In the genomic region with DNA sequence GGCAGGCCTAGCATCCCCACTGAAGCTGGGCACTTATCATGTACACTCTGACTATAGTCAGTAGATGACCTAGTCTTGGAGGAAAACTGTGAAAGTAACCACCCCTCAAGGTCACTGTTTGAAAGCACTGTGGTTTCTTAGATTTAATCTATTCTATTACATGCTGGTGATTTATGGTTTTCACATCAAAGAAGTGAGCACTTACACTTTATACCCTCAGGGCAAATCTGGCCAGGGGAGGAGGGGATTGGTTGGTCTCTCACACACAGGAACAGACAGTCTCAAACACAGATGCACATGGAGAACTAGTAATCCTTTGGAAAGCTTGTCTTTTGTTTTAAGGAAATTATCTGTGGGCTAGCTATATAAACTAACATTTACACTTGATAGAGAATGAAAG, we compare ENCODE assay signal across 2 cellular contexts.
TF ChIP-seq lines count a peak whose summit lies in the region.

No MANE protein-coding gene starts in this region.

TF ChIP-seq in SK-N-SH, 30 proteins besides CTCF, POLR2A, EP300 and RAD21 (continued from another document):
- TF ChIP-seq, protein P1, sequence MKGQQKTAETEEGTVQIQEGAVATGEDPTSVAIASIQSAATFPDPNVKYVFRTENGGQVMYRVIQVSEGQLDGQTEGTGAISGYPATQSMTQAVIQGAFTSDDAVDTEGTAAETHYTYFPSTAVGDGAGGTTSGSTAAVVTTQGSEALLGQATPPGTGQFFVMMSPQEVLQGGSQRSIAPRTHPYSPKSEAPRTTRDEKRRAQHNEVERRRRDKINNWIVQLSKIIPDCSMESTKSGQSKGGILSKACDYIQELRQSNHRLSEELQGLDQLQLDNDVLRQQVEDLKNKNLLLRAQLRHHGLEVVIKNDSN (IDR thresholded peaks at IDR 0.05; ENCODE audit: borderline replicate concordance, low read depth) = no peak
- no peak for TF ChIP-seq ELF1 (IDR thresholded peaks at IDR 0.05)
- no peak for TF ChIP-seq YY1 (IDR thresholded peaks at IDR 0.05; ENCODE audit: low read depth)
- no peak for TF ChIP-seq FOSL2 (IDR thresholded peaks at IDR 0.05; ENCODE audit: borderline replicate concordance, low read depth)
- TF ChIP-seq, protein P2, sequence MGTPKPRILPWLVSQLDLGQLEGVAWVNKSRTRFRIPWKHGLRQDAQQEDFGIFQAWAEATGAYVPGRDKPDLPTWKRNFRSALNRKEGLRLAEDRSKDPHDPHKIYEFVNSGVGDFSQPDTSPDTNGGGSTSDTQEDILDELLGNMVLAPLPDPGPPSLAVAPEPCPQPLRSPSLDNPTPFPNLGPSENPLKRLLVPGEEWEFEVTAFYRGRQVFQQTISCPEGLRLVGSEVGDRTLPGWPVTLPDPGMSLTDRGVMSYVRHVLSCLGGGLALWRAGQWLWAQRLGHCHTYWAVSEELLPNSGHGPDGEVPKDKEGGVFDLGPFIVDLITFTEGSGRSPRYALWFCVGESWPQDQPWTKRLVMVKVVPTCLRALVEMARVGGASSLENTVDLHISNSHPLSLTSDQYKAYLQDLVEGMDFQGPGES (IDR thresholded peaks at IDR 0.05; ENCODE audit: low read depth, low read length) = no peak
- no peak for TF ChIP-seq GATA2 (CRISPR knock-in tag; IDR thresholded peaks at IDR 0.05)
- TF ChIP-seq RCOR1 (IDR thresholded peaks at IDR 0.05; ENCODE audit: low read length) = no peak
- TF ChIP-seq NFIC (IDR thresholded peaks at IDR 0.05; ENCODE audit: borderline replicate concordance) = no peak
- TF ChIP-seq NRF1 (IDR thresholded peaks at IDR 0.05; ENCODE audit: low read depth, low read length) = no peak
- TF ChIP-seq CHD2 (IDR thresholded peaks at IDR 0.05; ENCODE audit: low read length, partially characterized antibody) = no peak
- TF ChIP-seq MEF2A (IDR thresholded peaks at IDR 0.05; ENCODE audit: borderline replicate concordance, low read depth) = no peak

TF ChIP-seq in SK-N-SH treated with all-trans-retinoic acid at 6 μM for 48 hours, 23 proteins besides CTCF, POLR2A, EP300 and RAD21 (continued from another document):
- no peak for TF ChIP-seq ZNF565 (CRISPR knock-in tag; conservative IDR thresholded peaks at IDR 0.05; ENCODE audit: low read depth)
- TF ChIP-seq RARB (CRISPR knock-in tag; IDR thresholded peaks at IDR 0.05) = no peak
- no peak for TF ChIP-seq ZFP3 (CRISPR knock-in tag; IDR thresholded peaks at IDR 0.05)
- no peak for TF ChIP-seq ARNTL (CRISPR knock-in tag; IDR thresholded peaks at IDR 0.05; ENCODE audit: borderline replicate concordance, low read depth)
- no peak for TF ChIP-seq CSDC2 (CRISPR knock-in tag; IDR thresholded peaks at IDR 0.05)
- TF ChIP-seq, protein P3, sequence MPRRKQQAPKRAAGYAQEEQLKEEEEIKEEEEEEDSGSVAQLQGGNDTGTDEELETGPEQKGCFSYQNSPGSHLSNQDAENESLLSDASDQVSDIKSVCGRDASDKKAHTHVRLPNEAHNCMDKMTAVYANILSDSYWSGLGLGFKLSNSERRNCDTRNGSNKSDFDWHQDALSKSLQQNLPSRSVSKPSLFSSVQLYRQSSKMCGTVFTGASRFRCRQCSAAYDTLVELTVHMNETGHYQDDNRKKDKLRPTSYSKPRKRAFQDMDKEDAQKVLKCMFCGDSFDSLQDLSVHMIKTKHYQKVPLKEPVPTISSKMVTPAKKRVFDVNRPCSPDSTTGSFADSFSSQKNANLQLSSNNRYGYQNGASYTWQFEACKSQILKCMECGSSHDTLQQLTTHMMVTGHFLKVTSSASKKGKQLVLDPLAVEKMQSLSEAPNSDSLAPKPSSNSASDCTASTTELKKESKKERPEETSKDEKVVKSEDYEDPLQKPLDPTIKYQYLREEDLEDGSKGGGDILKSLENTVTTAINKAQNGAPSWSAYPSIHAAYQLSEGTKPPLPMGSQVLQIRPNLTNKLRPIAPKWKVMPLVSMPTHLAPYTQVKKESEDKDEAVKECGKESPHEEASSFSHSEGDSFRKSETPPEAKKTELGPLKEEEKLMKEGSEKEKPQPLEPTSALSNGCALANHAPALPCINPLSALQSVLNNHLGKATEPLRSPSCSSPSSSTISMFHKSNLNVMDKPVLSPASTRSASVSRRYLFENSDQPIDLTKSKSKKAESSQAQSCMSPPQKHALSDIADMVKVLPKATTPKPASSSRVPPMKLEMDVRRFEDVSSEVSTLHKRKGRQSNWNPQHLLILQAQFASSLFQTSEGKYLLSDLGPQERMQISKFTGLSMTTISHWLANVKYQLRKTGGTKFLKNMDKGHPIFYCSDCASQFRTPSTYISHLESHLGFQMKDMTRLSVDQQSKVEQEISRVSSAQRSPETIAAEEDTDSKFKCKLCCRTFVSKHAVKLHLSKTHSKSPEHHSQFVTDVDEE (CRISPR knock-in tag; IDR thresholded peaks at IDR 0.05) = no peak
